In the genomic region with DNA sequence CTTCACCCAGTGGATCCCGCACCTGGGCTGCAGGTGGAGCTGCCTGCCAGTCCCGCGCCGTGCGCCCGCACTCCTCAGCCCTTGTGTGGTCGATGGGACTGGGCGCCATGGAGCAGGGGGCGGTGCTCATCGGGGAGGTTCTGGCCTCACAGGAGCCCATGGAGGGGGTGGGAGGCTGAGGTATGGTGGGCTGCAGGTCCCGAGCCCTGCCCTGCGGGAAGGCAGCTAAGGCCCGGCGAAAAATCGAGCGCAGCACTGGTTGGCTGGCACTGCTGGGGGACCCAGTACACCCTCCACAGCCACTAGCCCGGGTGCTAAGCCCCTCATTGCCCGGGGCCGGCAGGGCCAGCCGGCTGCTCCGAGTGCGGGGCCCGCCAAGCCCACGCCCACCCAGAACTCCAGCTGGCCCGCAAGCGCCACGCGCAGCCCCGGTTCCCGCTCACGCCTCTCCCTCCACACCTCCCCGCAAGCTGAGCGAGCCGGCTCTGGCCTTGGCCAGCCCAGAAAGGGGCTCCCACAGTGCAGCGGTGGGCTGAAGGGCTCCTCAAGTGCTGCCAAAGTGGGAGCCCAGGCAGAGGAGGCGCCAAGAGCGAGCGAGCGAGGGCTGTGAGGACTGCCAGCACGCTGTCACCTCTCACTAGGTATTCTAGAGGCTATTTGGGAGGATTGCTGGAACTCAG, we compare ENCODE assay signal across 1 cellular context. TPM values are rescaled to one million over a fixed set of nuclear protein-coding genes. Genes with fewer than 3 reads are reported as not detected.
"Had no signal": no experiment of that assay in that cellular context is flagged by ENCODE, and none has a peak within 500 bp of the region (broad histone marks: within the 10 kb centered on the region; RNA-seq: fewer than 3 reads in every experiment).

No MANE protein-coding gene starts in this region.

RNA-seq across cellular contexts. Expression of a gene that starts 32.8 kb away (rescaled TPM):
- total RNA-seq: foreskin keratinocyte had no signal
